Comparison of ENCODE assay signal across 16 cellular contexts in genomic region chr15:41778503-41778902, GRCh38. TPM values are rescaled to one million over a fixed set of nuclear protein-coding genes. Genes with fewer than 3 reads are reported as not detected.
A peak's percentile ranks its signal among the peaks of the same experiment; 100 is the strongest.
DNase-seq lines count a peak whose midpoint lies in the region; ATAC-seq, FAIRE-seq and TF ChIP-seq lines count a peak whose summit lies in the region.
"Had no signal": no experiment of that assay in that cellular context is flagged by ENCODE, and none has a peak within 500 bp of the region (broad histone marks: within the 10 kb centered on the region; RNA-seq: fewer than 3 reads in every experiment).

No MANE protein-coding gene starts in this region.

- no peak for TF ChIP-seq CTCF in OCI-LY1 (IDR thresholded peaks at IDR 0.05; ENCODE audit: low read length)
- TF ChIP-seq CTCF in nephron (IDR thresholded peaks at IDR 0.05; ENCODE audit: unreplicated experiment in 3 of 3), result no peak
- TF ChIP-seq CTCF in HepG2 (CRISPR knock-in tag; IDR thresholded peaks at IDR 0.05), result no peak
- TF ChIP-seq CTCF in body of pancreas (IDR thresholded peaks at IDR 0.05), result no peak

- H4K20me1 ChIP-seq in OCI-LY1 (ENCODE audit: insufficient read depth, low read length) (no peaks in the 10 kb centered on the region), HepG2 (ENCODE audit: insufficient read depth, low read length) (no peaks in the 10 kb centered on the region)

- TF ChIP-seq POLR2A in HepG2 (IDR thresholded peaks at IDR 0.05; ENCODE audit: insufficient read depth in 1 of 2, low read depth in 2 of 2, low read length in 2 of 2) (no peak), body of pancreas (IDR thresholded peaks at IDR 0.05) (no peak)

- H3K4me1 Mint-ChIP-seq in CD8-positive, alpha-beta memory T cell, result peaks cover 68 to 83% (median 81%) of the 10 kb centered on the region in 3 donors
- H3K4me1 Mint-ChIP-seq in effector memory CD8-positive, alpha-beta T cell (ENCODE audit: low read depth in 2 of 2), result peaks cover 54 to 73% of the 10 kb centered on the region in 2 donors
- H3K4me1 Mint-ChIP-seq in nephron, result peaks cover 63% of the 10 kb centered on the region

- no peak for ATAC-seq in effector memory CD8-positive, alpha-beta T cell (replicated peaks)
- ATAC-seq in GM21360 (IDR thresholded peaks at IDR 0.05; ENCODE audit: unreplicated experiment) (no peak), HepG2 (no peak), body of pancreas (no peak)
- ATAC-seq: pancreas; stimulated activated naive CD8-positive, alpha-beta T cell treated with anti-CD3 and anti-CD28 coated beads, Interleukin-15, amount 100 ng/mL, for 72 hours had no signal

- no peaks in the 10 kb centered on the region for H3K36me3 ChIP-seq in CD8-positive, alpha-beta memory T cell (ENCODE audit: insufficient read depth, low read length)
- no peaks in the 10 kb centered on the region for H3K36me3 ChIP-seq in OCI-LY1 (ENCODE audit: insufficient read depth, low read length)
- no peaks in the 10 kb centered on the region for H3K36me3 ChIP-seq in HepG2 (replicated peaks in 1 of 2; ENCODE audit: control insufficient read depth in 1 of 2, insufficient read depth in 2 of 2, low read length in 2 of 2)
- no peaks in the 10 kb centered on the region for H3K36me3 ChIP-seq in body of pancreas (replicated peaks in 1 of 2; ENCODE audit: insufficient read depth in 1 of 2, low read depth in 2 of 2)
- H3K36me3 ChIP-seq: pancreas had no signal

- intact Hi-C loops in HepG2 (cut with micrococcal nuclease; ENCODE audit: unreplicated experiment) (no loop called here), body of pancreas (cut with DNase I) (no loop called here)

- no TSS peak for BruUV-seq in HepG2 (replicated peaks; lab: Mats Ljungman, UMichigan)

- peak overlapping the region; percentile 84 for H3K4me2 ChIP-seq in OCI-LY1 (ENCODE audit: low read length)
- H3K4me2 ChIP-seq in HepG2 (ENCODE audit: low read depth, low read length), result no peak overlapping the region

- peaks cover 0 to 35% (median 17%) of the 10 kb centered on the region in 3 donors for H3K36me3 Mint-ChIP-seq in CD8-positive, alpha-beta memory T cell
- peaks cover 16% of the 10 kb centered on the region for H3K36me3 Mint-ChIP-seq in effector memory CD8-positive, alpha-beta T cell (ENCODE audit: insufficient read depth)
- H3K36me3 Mint-ChIP-seq in nephron (ENCODE audit: low read depth), result peaks cover 9% of the 10 kb centered on the region

- FAIRE-seq in HepG2 (lab: Jason Lieb, UNC), result no peak
- FAIRE-seq: pancreas had no signal

- no peaks in the 10 kb centered on the region for H3F3A ChIP-seq in OCI-LY1 (ENCODE audit: insufficient read depth, low read length)

- POLR2A ChIA-PET in CD8-positive, alpha-beta memory T cell (lab: Charles Lee), result no interaction called here
- POLR2A ChIA-PET in HepG2 (lab: Yijun Ruan, JAX), result no interaction called here

- no peaks in the 10 kb centered on the region for H3K9me3 ChIP-seq in CD8-positive, alpha-beta memory T cell (ENCODE audit: low read length)
- H3K9me3 ChIP-seq in OCI-LY1 (ENCODE audit: low read length) (no peaks in the 10 kb centered on the region), HepG2 (ENCODE audit: low read length) (no peaks in the 10 kb centered on the region), body of pancreas (no peaks in the 10 kb centered on the region)
- H3K9me3 ChIP-seq: pancreas had no signal

- H3K27me3 Mint-ChIP-seq in CD8-positive, alpha-beta memory T cell, result no peaks in the 10 kb centered on the region
- H3K27me3 Mint-ChIP-seq in effector memory CD8-positive, alpha-beta T cell, result no peaks in the 10 kb centered on the region
- H3K27me3 Mint-ChIP-seq in nephron (ENCODE audit: low read depth), result no peaks in the 10 kb centered on the region
- H3K27me3 Mint-ChIP-seq: stimulated activated naive CD8-positive, alpha-beta T cell treated with anti-CD3 and anti-CD28 coated beads, Interleukin-15, amount 100 ng/mL, for 72 hours had no signal

- H3K4me3 Mint-ChIP-seq in CD8-positive, alpha-beta memory T cell, result peak overlapping the region in 2 of 7 donors; percentile 1 to 18
- H3K4me3 Mint-ChIP-seq in effector memory CD8-positive, alpha-beta T cell, result no peak overlapping the region
- H3K4me3 Mint-ChIP-seq in nephron, result peak overlapping the region in 1 of 3 experiments; percentile 54
- H3K4me3 Mint-ChIP-seq: stimulated activated naive CD8-positive, alpha-beta T cell treated with anti-CD3 and anti-CD28 coated beads, Interleukin-15, amount 100 ng/mL, for 72 hours had no signal

- no peaks in the 10 kb centered on the region for H3K9me2 ChIP-seq in OCI-LY1 (ENCODE audit: low read depth, low read length)

- no peaks in the 10 kb centered on the region; the same call in 1 of the 2 replicates for H3K79me2 ChIP-seq in OCI-LY1 (ENCODE audit: insufficient read depth, low read length)
- H3K79me2 ChIP-seq in HepG2 (ENCODE audit: insufficient read depth, low read length), result peaks cover 5% of the 10 kb centered on the region

- H3K27ac Mint-ChIP-seq in CD8-positive, alpha-beta memory T cell, result peak overlapping the region in 5 of 8 donors; percentile 2 to 87 (median 9)
- H3K27ac Mint-ChIP-seq in effector memory CD8-positive, alpha-beta T cell, result peak overlapping the region; percentile 3 to 56
- H3K27ac Mint-ChIP-seq in nephron, result peak overlapping the region in 2 of 3 experiments; percentile 61 to 77

- no peaks in the 10 kb centered on the region for H3K27me3 ChIP-seq in CD8-positive, alpha-beta memory T cell (ENCODE audit: insufficient read depth, low read length, poor library complexity, severe bottlenecking)
- H3K27me3 ChIP-seq in OCI-LY1 (ENCODE audit: insufficient read depth, low read length) (no peaks in the 10 kb centered on the region), HepG2 (ENCODE audit: control insufficient read depth in 1 of 2, insufficient read depth in 2 of 2, low read length in 2 of 2) (no peaks in the 10 kb centered on the region; a peak in 1 of 5 replicates), body of pancreas (no peaks in the 10 kb centered on the region)
- H3K27me3 ChIP-seq: pancreas had no signal

- no peak overlapping the region for H3K9ac ChIP-seq in OCI-LY1 (ENCODE audit: low read length)
- no peak overlapping the region for H3K9ac ChIP-seq in HepG2 (ENCODE audit: insufficient read depth, low read depth, low read length)

- TF ChIP-seq RAD21 in HepG2 (CRISPR knock-in tag; IDR thresholded peaks at IDR 0.05), result no peak

- in situ Hi-C loops in HepG2 (cut with HindIII; ENCODE audit: extremely low pct_ligation_motif_present, low pct_unique_long_range_greater_than_20kb), result no loop called here

- H3K4me1 ChIP-seq in CD8-positive, alpha-beta memory T cell (ENCODE audit: insufficient read depth, low read length), result peaks cover 47% of the 10 kb centered on the region
- peaks cover 88% of the 10 kb centered on the region for H3K4me1 ChIP-seq in OCI-LY1 (ENCODE audit: insufficient read depth, low read length, severe bottlenecking)
- H3K4me1 ChIP-seq in HepG2 (ENCODE audit: insufficient read depth, low read length), result peaks cover 82% of the 10 kb centered on the region
- peaks cover 36% of the 10 kb centered on the region for H3K4me1 ChIP-seq in body of pancreas

- no peak for TF ChIP-seq EP300 in HepG2 (IDR thresholded peaks at IDR 0.05; ENCODE audit: low read depth in 2 of 2, low read length in 2 of 2)
- no peak for TF ChIP-seq EP300 in HepG2 (CRISPR knock-in tag; IDR thresholded peaks at IDR 0.05; ENCODE audit: borderline replicate concordance)

- no peaks in the 10 kb centered on the region for H3K9me3 Mint-ChIP-seq in CD8-positive, alpha-beta memory T cell
- no peaks in the 10 kb centered on the region for H3K9me3 Mint-ChIP-seq in effector memory CD8-positive, alpha-beta T cell
- no peaks in the 10 kb centered on the region for H3K9me3 Mint-ChIP-seq in nephron
- H3K9me3 Mint-ChIP-seq: stimulated activated naive CD8-positive, alpha-beta T cell treated with anti-CD3 and anti-CD28 coated beads, Interleukin-15, amount 100 ng/mL, for 72 hours had no signal

- H3K27ac ChIP-seq in CD8-positive, alpha-beta memory T cell (ENCODE audit: low read depth, low read length), result no peak overlapping the region
- H3K27ac ChIP-seq in OCI-LY1 (ENCODE audit: low read depth, low read length, poor library complexity, severe bottlenecking) (peak overlapping the region; percentile 44), HepG2 (ENCODE audit: extremely low read length, insufficient read depth, low read length) (no peak overlapping the region), body of pancreas (no peak overlapping the region)
- H3K27ac ChIP-seq: C4-2B, pancreas had no signal

- DNase-seq in CD8-positive, alpha-beta memory T cell, result no peak
- no peak for DNase-seq in effector memory CD8-positive, alpha-beta T cell
- DNase-seq in HepG2 (ENCODE audit: low spot score) (no peak), body of pancreas (no peak), NCI-H2107 (lab: John Stamatoyannopoulos, UW) (no peak)
- DNase-seq: activated gamma-delta T cell; effector CD4-positive, alpha-beta T cell; mesendoderm; NCI-H2029 treated with DMSO at 0.1 percent for 48 hours; pancreas; stimulated activated naive CD8-positive, alpha-beta T cell treated with anti-CD3 and anti-CD28 coated beads, Interleukin-15, amount 100 ng/mL, for 72 hours; T1000 had no signal

- CTCF ChIA-PET in CD8-positive, alpha-beta memory T cell (lab: Charles Lee), result interaction anchor here (9.3 kb wide), 1 partner anchor 34 kb away, joined by 167 read pairs; no protein-coding TSS in a partner anchor
- CTCF ChIA-PET in HepG2 (lab: Yijun Ruan, JAX; ENCODE audit: low intra/inter-chr PET ratio, low total read pairs), result no interaction called here

- H3K4me3 ChIP-seq in CD8-positive, alpha-beta memory T cell (ENCODE audit: low read length), result no peak overlapping the region
- H3K4me3 ChIP-seq in OCI-LY1 (ENCODE audit: low read depth, low read length, poor library complexity, severe bottlenecking) (no peak overlapping the region), HepG2 (replicated peaks in 1 of 3; ENCODE audit: insufficient read depth in 1 of 3, low read depth in 2 of 3, low read length in 3 of 3) (no peak overlapping the region), body of pancreas (no peak overlapping the region)
- H3K4me3 ChIP-seq: pancreas had no signal

- H2AFZ ChIP-seq in OCI-LY1 (ENCODE audit: low read length) (no peak overlapping the region), HepG2 (ENCODE audit: low read length) (no peak overlapping the region)

RNA-seq across cellular contexts. Expression of gene MAPKBP1, which starts 4.2 kb away (rescaled TPM):
- total RNA-seq in CD8-positive, alpha-beta memory T cell, result 10 to 100 TPM; 16.0 to 17.8 TPM
- 4.8 TPM for polyA plus RNA-seq in CD8-positive, alpha-beta memory T cell
- total RNA-seq in HepG2 (2016; rRNA removed; fragmentation: Illumina TruSeq; extraction: Trizol), result 3.9 and 7.3 TPM in 2 replicates
- 2.9 and 4.5 TPM in 2 replicates for total RNA-seq in HepG2 (2016; cell fraction: cytosol; rRNA removed; fragmentation: Illumina TruSeq; extraction: Trizol; ENCODE audit: low read depth)
- total RNA-seq in HepG2 (2016; cell fraction: insoluble cytoplasmic fraction; rRNA removed; fragmentation: Illumina TruSeq; extraction: Trizol), result 3.2 and 7.7 TPM in 2 replicates
- 2.3 and 2.4 TPM in 2 replicates for total RNA-seq in HepG2 (2016; cell fraction: membrane; rRNA removed; fragmentation: Illumina TruSeq; extraction: Trizol)
- total RNA-seq in HepG2 (2016; cell fraction: nucleus; rRNA removed; fragmentation: Illumina TruSeq; extraction: Trizol), result 12.3 and 15.3 TPM in 2 replicates
- polyA plus RNA-seq in HepG2 (2011; rRNA removed), result 3.0 and 4.7 TPM in 2 replicates
- 0.88 and 1.0 TPM in 2 replicates for polyA plus RNA-seq in HepG2 (2011; cell fraction: cytosol; rRNA removed)
- 26.1 and 64.5 TPM in 2 replicates for polyA plus RNA-seq in HepG2 (2011; cell fraction: nucleus; rRNA removed)
- polyA plus RNA-seq in HepG2 (2012), result 3.9 and 4.1 TPM in 2 replicates
- 0.11 and 0.12 TPM in 2 replicates for polyA plus RNA-seq in HepG2 (2016; cell fraction: cytosol; fragmentation: Illumina TruSeq; extraction: Trizol; ENCODE audit: low read depth)
- 0.94 and 1.7 TPM in 2 replicates for polyA plus RNA-seq in HepG2 (2016; cell fraction: insoluble cytoplasmic fraction; fragmentation: Illumina TruSeq; extraction: Trizol; ENCODE audit: low read depth)
- polyA plus RNA-seq in HepG2 (2016; cell fraction: membrane; fragmentation: Illumina TruSeq; extraction: Trizol; ENCODE audit: low read depth), result 0.27 and 0.49 TPM in 2 replicates
- 19.4 and 21.3 TPM in 2 replicates for polyA plus RNA-seq in HepG2 (2016; cell fraction: nucleus; fragmentation: Illumina TruSeq; extraction: Trizol; ENCODE audit: insufficient read depth, low read depth)
- 17.2 and 24.6 TPM in 2 replicates for polyA minus RNA-seq in HepG2 (2011; rRNA and poly(A)+ RNA removed; ENCODE audit: low replicate concordance)
- 3.0 and 3.1 TPM in 2 replicates for polyA minus RNA-seq in HepG2 (2011; cell fraction: cytosol; rRNA and poly(A)+ RNA removed)
- polyA minus RNA-seq in HepG2 (2011; cell fraction: nucleus; rRNA and poly(A)+ RNA removed), result 23.3 and 23.4 TPM in 2 replicates
- 10 to 100 TPM; 12.5 to 31.6 TPM for total RNA-seq in body of pancreas

RNA-seq across cellular contexts. Expression of gene JMJD7, which starts 49.4 kb away (rescaled TPM):
- total RNA-seq in CD8-positive, alpha-beta memory T cell, result 10 to 100 TPM; 14.4 to 15.0 TPM
- polyA plus RNA-seq in CD8-positive, alpha-beta memory T cell, result 25.5 TPM
- total RNA-seq in HepG2 (2016; rRNA removed; fragmentation: Illumina TruSeq; extraction: Trizol) (5.4 and 7.1 TPM in 2 replicates), body of pancreas (10 to 100 TPM in 1 of 2 donors, 1 to 10 TPM in 1; 2.0 to 13.0 TPM)
- 0.40 and 0.53 TPM in 2 replicates for total RNA-seq in HepG2 (2016; cell fraction: cytosol; rRNA removed; fragmentation: Illumina TruSeq; extraction: Trizol; ENCODE audit: low read depth)
- total RNA-seq in HepG2 (2016; cell fraction: insoluble cytoplasmic fraction; rRNA removed; fragmentation: Illumina TruSeq; extraction: Trizol), result 6.2 and 6.5 TPM in 2 replicates
- total RNA-seq in HepG2 (2016; cell fraction: membrane; rRNA removed; fragmentation: Illumina TruSeq; extraction: Trizol), result 2.0 and 2.1 TPM in 2 replicates
- 7.6 and 8.2 TPM in 2 replicates for total RNA-seq in HepG2 (2016; cell fraction: nucleus; rRNA removed; fragmentation: Illumina TruSeq; extraction: Trizol)
- 6.4 and 7.2 TPM in 2 replicates for polyA plus RNA-seq in HepG2 (2011; rRNA removed)
- 4.5 and 4.9 TPM in 2 replicates for polyA plus RNA-seq in HepG2 (2011; cell fraction: cytosol; rRNA removed)
- polyA plus RNA-seq in HepG2 (2011; cell fraction: nucleus; rRNA removed), result 22.2 and 32.3 TPM in 2 replicates
- 3.7 and 5.4 TPM in 2 replicates for polyA plus RNA-seq in HepG2 (2012)
- 2.3 TPM in 2 replicates for polyA plus RNA-seq in HepG2 (2016; cell fraction: cytosol; fragmentation: Illumina TruSeq; extraction: Trizol; ENCODE audit: low read depth)
- polyA plus RNA-seq in HepG2 (2016; cell fraction: insoluble cytoplasmic fraction; fragmentation: Illumina TruSeq; extraction: Trizol; ENCODE audit: low read depth), result 5.3 and 6.2 TPM in 2 replicates
- polyA plus RNA-seq in HepG2 (2016; cell fraction: membrane; fragmentation: Illumina TruSeq; extraction: Trizol; ENCODE audit: low read depth), result 2.5 and 2.6 TPM in 2 replicates
- 17.3 and 19.5 TPM in 2 replicates for polyA plus RNA-seq in HepG2 (2016; cell fraction: nucleus; fragmentation: Illumina TruSeq; extraction: Trizol; ENCODE audit: insufficient read depth, low read depth)
- polyA minus RNA-seq in HepG2 (2011; rRNA and poly(A)+ RNA removed; ENCODE audit: low replicate concordance), result 7.1 and 9.6 TPM in 2 replicates
- polyA minus RNA-seq in HepG2 (2011; cell fraction: cytosol; rRNA and poly(A)+ RNA removed), result 1.2 and 4.6 TPM in 2 replicates
- polyA minus RNA-seq in HepG2 (2011; cell fraction: nucleus; rRNA and poly(A)+ RNA removed), result 3.2 and 8.8 TPM in 2 replicates

Comparison
In these comparisons a context has a peak if more than half of its experiments do, and no peak if none do; other contexts are left out.
1. H3K27ac Mint-ChIP-seq: peak in every context shown above with its lines; median percentile 69 in nephron; 30 in effector memory CD8-positive, alpha-beta T cell; 9 in CD8-positive, alpha-beta memory T cell.